ENCODE assay signal across 2 cellular contexts in the genomic region with DNA sequence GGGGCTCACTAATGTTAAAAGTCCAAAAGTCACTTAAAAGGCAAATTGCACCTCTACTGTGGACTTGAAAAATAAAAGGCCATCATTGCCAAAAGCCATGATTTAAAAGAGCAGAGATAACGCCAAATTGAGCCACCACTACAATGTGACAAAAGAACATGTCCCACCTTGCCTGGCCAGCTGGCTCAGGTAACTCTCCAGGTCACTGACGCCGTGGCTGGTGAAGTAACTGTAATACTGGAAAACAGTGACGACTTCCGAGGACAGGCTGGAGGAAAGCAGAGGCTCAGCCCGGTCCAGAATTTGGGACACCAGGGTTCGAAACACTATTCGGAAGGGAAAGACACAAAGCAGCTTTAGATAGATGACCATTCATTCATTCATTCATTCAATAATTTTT.
TF ChIP-seq lines count a peak whose summit lies in the region.

No MANE protein-coding gene starts in this region.

TF ChIP-seq in HepG2, 621 proteins besides CTCF, POLR2A, EP300 and RAD21:
- TF ChIP-seq ZNF24 (IDR thresholded peaks at IDR 0.05): 0 out of 2 replicates have a peak, but pooled peaks have one; percentile 38
- TF ChIP-seq, protein P1, sequence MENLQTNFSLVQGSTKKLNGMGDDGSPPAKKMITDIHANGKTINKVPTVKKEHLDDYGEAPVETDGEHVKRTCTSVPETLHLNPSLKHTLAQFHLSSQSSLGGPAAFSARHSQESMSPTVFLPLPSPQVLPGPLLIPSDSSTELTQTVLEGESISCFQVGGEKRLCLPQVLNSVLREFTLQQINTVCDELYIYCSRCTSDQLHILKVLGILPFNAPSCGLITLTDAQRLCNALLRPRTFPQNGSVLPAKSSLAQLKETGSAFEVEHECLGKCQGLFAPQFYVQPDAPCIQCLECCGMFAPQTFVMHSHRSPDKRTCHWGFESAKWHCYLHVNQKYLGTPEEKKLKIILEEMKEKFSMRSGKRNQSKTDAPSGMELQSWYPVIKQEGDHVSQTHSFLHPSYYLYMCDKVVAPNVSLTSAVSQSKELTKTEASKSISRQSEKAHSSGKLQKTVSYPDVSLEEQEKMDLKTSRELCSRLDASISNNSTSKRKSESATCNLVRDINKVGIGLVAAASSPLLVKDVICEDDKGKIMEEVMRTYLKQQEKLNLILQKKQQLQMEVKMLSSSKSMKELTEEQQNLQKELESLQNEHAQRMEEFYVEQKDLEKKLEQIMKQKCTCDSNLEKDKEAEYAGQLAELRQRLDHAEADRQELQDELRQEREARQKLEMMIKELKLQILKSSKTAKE (CRISPR knock-in tag; IDR thresholded peaks at IDR 0.05; ENCODE audit: borderline replicate concordance): no peak
TF ChIP-seq in HepG2: peak in this region for 1.

TF ChIP-seq in H1, 55 proteins besides CTCF, POLR2A, EP300 and RAD21:
- TF ChIP-seq SRF (IDR thresholded peaks at IDR 0.05; ENCODE audit: low read depth, low read length): no peak
- no peak for TF ChIP-seq TEAD4 (IDR thresholded peaks at IDR 0.05; ENCODE audit: low read depth, low read length)
- no peak for TF ChIP-seq CREB1 (IDR thresholded peaks at IDR 0.05)
- no peak for TF ChIP-seq GABPA (IDR thresholded peaks at IDR 0.05; ENCODE audit: borderline replicate concordance, insufficient read depth, low read length)
- no peak for TF ChIP-seq SUZ12 (IDR thresholded peaks at IDR 0.05; ENCODE audit: low read length)
- no peak for TF ChIP-seq ZNF274 (IDR thresholded peaks at IDR 0.05; ENCODE audit: borderline replicate concordance, extremely low read depth, low read length)
- TF ChIP-seq HDAC2 (IDR thresholded peaks at IDR 0.05; ENCODE audit: borderline replicate concordance in 1 of 2, low read depth in 2 of 2, low read length in 2 of 2): no peak
- no peak for TF ChIP-seq SP2 (IDR thresholded peaks at IDR 0.05; ENCODE audit: low read length)
- TF ChIP-seq JUND (IDR thresholded peaks at IDR 0.05; ENCODE audit: low read length): no peak
- TF ChIP-seq, protein P2, sequence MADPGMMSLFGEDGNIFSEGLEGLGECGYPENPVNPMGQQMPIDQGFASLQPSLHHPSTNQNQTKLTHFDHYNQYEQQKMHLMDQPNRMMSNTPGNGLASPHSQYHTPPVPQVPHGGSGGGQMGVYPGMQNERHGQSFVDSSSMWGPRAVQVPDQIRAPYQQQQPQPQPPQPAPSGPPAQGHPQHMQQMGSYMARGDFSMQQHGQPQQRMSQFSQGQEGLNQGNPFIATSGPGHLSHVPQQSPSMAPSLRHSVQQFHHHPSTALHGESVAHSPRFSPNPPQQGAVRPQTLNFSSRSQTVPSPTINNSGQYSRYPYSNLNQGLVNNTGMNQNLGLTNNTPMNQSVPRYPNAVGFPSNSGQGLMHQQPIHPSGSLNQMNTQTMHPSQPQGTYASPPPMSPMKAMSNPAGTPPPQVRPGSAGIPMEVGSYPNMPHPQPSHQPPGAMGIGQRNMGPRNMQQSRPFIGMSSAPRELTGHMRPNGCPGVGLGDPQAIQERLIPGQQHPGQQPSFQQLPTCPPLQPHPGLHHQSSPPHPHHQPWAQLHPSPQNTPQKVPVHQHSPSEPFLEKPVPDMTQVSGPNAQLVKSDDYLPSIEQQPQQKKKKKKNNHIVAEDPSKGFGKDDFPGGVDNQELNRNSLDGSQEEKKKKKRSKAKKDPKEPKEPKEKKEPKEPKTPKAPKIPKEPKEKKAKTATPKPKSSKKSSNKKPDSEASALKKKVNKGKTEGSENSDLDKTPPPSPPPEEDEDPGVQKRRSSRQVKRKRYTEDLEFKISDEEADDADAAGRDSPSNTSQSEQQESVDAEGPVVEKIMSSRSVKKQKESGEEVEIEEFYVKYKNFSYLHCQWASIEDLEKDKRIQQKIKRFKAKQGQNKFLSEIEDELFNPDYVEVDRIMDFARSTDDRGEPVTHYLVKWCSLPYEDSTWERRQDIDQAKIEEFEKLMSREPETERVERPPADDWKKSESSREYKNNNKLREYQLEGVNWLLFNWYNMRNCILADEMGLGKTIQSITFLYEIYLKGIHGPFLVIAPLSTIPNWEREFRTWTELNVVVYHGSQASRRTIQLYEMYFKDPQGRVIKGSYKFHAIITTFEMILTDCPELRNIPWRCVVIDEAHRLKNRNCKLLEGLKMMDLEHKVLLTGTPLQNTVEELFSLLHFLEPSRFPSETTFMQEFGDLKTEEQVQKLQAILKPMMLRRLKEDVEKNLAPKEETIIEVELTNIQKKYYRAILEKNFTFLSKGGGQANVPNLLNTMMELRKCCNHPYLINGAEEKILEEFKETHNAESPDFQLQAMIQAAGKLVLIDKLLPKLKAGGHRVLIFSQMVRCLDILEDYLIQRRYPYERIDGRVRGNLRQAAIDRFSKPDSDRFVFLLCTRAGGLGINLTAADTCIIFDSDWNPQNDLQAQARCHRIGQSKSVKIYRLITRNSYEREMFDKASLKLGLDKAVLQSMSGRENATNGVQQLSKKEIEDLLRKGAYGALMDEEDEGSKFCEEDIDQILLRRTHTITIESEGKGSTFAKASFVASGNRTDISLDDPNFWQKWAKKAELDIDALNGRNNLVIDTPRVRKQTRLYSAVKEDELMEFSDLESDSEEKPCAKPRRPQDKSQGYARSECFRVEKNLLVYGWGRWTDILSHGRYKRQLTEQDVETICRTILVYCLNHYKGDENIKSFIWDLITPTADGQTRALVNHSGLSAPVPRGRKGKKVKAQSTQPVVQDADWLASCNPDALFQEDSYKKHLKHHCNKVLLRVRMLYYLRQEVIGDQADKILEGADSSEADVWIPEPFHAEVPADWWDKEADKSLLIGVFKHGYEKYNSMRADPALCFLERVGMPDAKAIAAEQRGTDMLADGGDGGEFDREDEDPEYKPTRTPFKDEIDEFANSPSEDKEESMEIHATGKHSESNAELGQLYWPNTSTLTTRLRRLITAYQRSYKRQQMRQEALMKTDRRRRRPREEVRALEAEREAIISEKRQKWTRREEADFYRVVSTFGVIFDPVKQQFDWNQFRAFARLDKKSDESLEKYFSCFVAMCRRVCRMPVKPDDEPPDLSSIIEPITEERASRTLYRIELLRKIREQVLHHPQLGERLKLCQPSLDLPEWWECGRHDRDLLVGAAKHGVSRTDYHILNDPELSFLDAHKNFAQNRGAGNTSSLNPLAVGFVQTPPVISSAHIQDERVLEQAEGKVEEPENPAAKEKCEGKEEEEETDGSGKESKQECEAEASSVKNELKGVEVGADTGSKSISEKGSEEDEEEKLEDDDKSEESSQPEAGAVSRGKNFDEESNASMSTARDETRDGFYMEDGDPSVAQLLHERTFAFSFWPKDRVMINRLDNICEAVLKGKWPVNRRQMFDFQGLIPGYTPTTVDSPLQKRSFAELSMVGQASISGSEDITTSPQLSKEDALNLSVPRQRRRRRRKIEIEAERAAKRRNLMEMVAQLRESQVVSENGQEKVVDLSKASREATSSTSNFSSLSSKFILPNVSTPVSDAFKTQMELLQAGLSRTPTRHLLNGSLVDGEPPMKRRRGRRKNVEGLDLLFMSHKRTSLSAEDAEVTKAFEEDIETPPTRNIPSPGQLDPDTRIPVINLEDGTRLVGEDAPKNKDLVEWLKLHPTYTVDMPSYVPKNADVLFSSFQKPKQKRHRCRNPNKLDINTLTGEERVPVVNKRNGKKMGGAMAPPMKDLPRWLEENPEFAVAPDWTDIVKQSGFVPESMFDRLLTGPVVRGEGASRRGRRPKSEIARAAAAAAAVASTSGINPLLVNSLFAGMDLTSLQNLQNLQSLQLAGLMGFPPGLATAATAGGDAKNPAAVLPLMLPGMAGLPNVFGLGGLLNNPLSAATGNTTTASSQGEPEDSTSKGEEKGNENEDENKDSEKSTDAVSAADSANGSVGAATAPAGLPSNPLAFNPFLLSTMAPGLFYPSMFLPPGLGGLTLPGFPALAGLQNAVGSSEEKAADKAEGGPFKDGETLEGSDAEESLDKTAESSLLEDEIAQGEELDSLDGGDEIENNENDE (IDR thresholded peaks at IDR 0.05; ENCODE audit: insufficient replicate concordance, low read length): no peak
- TF ChIP-seq SP1 (IDR thresholded peaks at IDR 0.05; ENCODE audit: low read depth, low read length): no peak
